ENCODE assay signal across 11 cellular contexts in genomic region chr9:35617548-35617947, GRCh38. TPM values are rescaled to one million over a fixed set of nuclear protein-coding genes. Genes with fewer than 3 reads are reported as not detected.
DNase-seq lines count a peak whose midpoint lies in the region; ATAC-seq and TF ChIP-seq lines count a peak whose summit lies in the region.
"Had no signal": no experiment of that assay in that cellular context is flagged by ENCODE, and none has a peak within 500 bp of the region (broad histone marks: within the 10 kb centered on the region; RNA-seq: fewer than 3 reads in every experiment).

No MANE protein-coding gene starts in this region.

- H3K27me3 Mint-ChIP-seq in glutamatergic neuron (ENCODE audit: unreplicated experiment): peaks cover 23% of the 10 kb centered on the region

- no peak for ATAC-seq in sciatic nerve
- no peak for ATAC-seq in GM19455 (IDR thresholded peaks at IDR 0.05; ENCODE audit: unreplicated experiment)
- ATAC-seq: HepG2 had no signal

- H3K4me1 Mint-ChIP-seq in glutamatergic neuron (ENCODE audit: low read depth, unreplicated experiment): peaks cover 6% of the 10 kb centered on the region

- H3K27ac ChIP-seq in Peyer's patch: peak overlapping the region; percentile 2 to 87 (median 67)

- intact Hi-C loops in sciatic nerve (cut with DNase I): no loop called here

- H3K4me3 ChIP-seq in Peyer's patch: peak overlapping the region; percentile 38 to 66 (median 55)

- H3K9ac ChIP-seq in ES-I3 (ENCODE audit: low read depth, low read length): peak overlapping the region; percentile 73

- H3K27me3 ChIP-seq in Peyer's patch: no peaks in the 10 kb centered on the region

- no peak overlapping the region for H3K27ac Mint-ChIP-seq in glutamatergic neuron (ENCODE audit: unreplicated experiment)

- H3K36me3 ChIP-seq in ES-I3 (ENCODE audit: insufficient read depth, low read length) (no peaks in the 10 kb centered on the region), Peyer's patch (no peaks in the 10 kb centered on the region)

- peaks cover 4% of the 10 kb centered on the region for H3K9me3 Mint-ChIP-seq in glutamatergic neuron (ENCODE audit: unreplicated experiment)

- DNase-seq in Peyer's patch: peak in 2 of 3 donors; percentile 16 to 41
- DNase-seq in glutamatergic neuron: no peak
- peak; percentile 18 for DNase-seq in sciatic nerve (ENCODE audit: low spot score)
- no peak for DNase-seq in DMS114 treated with DMSO at 0.1 percent for 48 hours (lab: John Stamatoyannopoulos, UW; ENCODE audit: unreplicated experiment)
- no peak for DNase-seq in epidermal melanocyte (ENCODE audit: insufficient read length, low spot score)
- DNase-seq in stimulated activated naive CD4-positive, alpha-beta T cell treated with Interleukin-2 at 50 U/mL for 16 hours (lab: John Stamatoyannopoulos, UW): no peak
- DNase-seq: HCEC 1CT had no signal

- no peaks in the 10 kb centered on the region for H3K4me1 ChIP-seq in ES-I3 (ENCODE audit: insufficient read depth, low read length)
- H3K4me1 ChIP-seq in Peyer's patch: peaks cover 0 to 21% (median 11%) of the 10 kb centered on the region in 4 donors

- no peaks in the 10 kb centered on the region for H3K9me3 ChIP-seq in ES-I3 (ENCODE audit: control insufficient read depth, insufficient read depth, low read length)
- H3K9me3 ChIP-seq in Peyer's patch: no peaks in the 10 kb centered on the region

- no peak for TF ChIP-seq POLR2A in Peyer's patch (IDR thresholded peaks at IDR 0.05)

- TF ChIP-seq CTCF in Peyer's patch (IDR thresholded peaks at IDR 0.05): no peak
- no peak for TF ChIP-seq CTCF in glutamatergic neuron (IDR thresholded peaks at IDR 0.05; ENCODE audit: partially characterized antibody, unreplicated experiment)

- H3K4me3 Mint-ChIP-seq in glutamatergic neuron (ENCODE audit: unreplicated experiment): peak overlapping the region; percentile 83

- H3K36me3 Mint-ChIP-seq in glutamatergic neuron (ENCODE audit: unreplicated experiment): peaks cover 8% of the 10 kb centered on the region

RNA-seq across cellular contexts. Expression of gene CD72, which starts 0.7 kb away (rescaled TPM):
- total RNA-seq in Peyer's patch (10 to 100 TPM in 1 of 4 donors, 1 to 10 TPM in 3; 2.3 to 62.7 (median 4.4) TPM), glutamatergic neuron (ENCODE audit: unreplicated experiment) (4.9 TPM), sciatic nerve (5.5 TPM)

RNA-seq across cellular contexts. Expression of gene TESK1, which starts 12.5 kb away (rescaled TPM):
- total RNA-seq in Peyer's patch (10 to 100 TPM; 21.5 to 85.1 (median 50.7) TPM), glutamatergic neuron (ENCODE audit: unreplicated experiment) (28.7 TPM), sciatic nerve (49.0 TPM)

RNA-seq across cellular contexts. Expression of gene SIT1, which starts 33.2 kb away (rescaled TPM):
- total RNA-seq in Peyer's patch (1 to 10 TPM in 1 of 4 donors, not detected in 3; 2.4 TPM), glutamatergic neuron (ENCODE audit: unreplicated experiment) (3.4 TPM), sciatic nerve (0.67 TPM)
- total RNA-seq: bronchial epithelial cell had no signal

RNA-seq across cellular contexts. Expression of gene RMRP, which starts 40.3 kb away (rescaled TPM):
- total RNA-seq in Peyer's patch (1,000 to 10,000 TPM in 3 of 4 donors, not detected in 1; 1,673 to 3,824 (median 2,659) TPM), glutamatergic neuron (ENCODE audit: unreplicated experiment) (35,708 TPM), sciatic nerve (12,220 TPM)

RNA-seq across cellular contexts. Expression of gene CCDC107, which starts 40.5 kb away (rescaled TPM):
- 10 to 100 TPM; 14.0 to 21.9 (median 20.2) TPM for total RNA-seq in Peyer's patch
- total RNA-seq in glutamatergic neuron (ENCODE audit: unreplicated experiment): 32.5 TPM
- 28.0 TPM for total RNA-seq in sciatic nerve

Comparison
In these comparisons a context has a peak if more than half of its experiments do, and no peak if none do; other contexts are left out.
1. DNase-seq: peak in Peyer's patch (2 of 3) and sciatic nerve (single experiment); none in glutamatergic neuron (single experiment), DMS114 treated with DMSO at 0.1 percent for 48 hours (single experiment), epidermal melanocyte (single experiment) and stimulated activated naive CD4-positive, alpha-beta T cell treated with Interleukin-2 at 50 U/mL for 16 hours (single experiment).